Comparison of ENCODE assay signal across 8 cellular contexts in the genomic region with DNA sequence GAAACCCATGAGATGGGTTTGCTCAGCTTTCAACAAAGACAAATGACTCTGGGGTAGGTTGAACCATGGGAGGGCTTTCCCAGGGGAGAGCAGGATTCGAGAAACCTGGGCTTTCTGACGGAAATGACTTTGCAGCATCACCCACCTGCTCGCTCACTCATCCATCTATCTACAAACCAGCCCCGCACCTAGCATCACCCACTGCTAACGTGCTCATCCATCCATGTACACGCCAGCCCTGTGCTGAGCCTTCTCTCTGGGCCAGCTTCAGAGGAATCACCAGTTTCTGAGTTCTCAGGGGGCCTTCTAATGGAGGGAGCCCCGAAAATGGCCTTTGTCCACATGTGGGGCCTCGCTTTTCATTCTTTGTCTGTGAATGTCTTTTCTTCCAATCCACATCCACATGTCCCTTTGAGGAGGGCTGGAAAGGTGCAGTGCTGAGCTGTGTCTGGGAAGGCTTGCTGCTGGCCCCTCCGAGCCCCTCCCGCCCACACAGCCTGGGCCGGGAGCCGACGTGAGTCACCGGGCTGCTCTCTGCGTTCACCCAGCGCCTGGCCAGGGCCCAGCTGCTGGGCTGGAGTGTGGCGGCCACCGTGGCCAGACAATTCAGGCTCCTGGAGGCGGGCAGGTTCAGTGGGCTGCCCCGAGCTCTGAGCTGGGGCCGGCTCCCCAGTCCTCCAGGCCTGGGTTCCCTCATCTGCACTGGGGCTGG. TPM values are rescaled to one million over a fixed set of nuclear protein-coding genes. Genes with fewer than 3 reads are reported as not detected.
A peak's percentile ranks its signal among the peaks of the same experiment; 100 is the strongest.
DNase-seq lines count a peak whose midpoint lies in the region; ATAC-seq and TF ChIP-seq lines count a peak whose summit lies in the region.

No MANE protein-coding gene starts in this region.

- H3K9me3 Mint-ChIP-seq in neural crest cell, result no peaks in the 10 kb centered on the region

- H3K27ac ChIP-seq in Panc1 (ENCODE audit: low read length), result peak overlapping the region; percentile 17; the same call in 1 of the 2 replicates

- CTCF ChIA-PET in Panc1 (lab: Charles Lee), result no interaction called here

- H3K9me3 ChIP-seq in Panc1 (ENCODE audit: control insufficient read depth, insufficient read depth, low read depth, low read length), result no peaks in the 10 kb centered on the region

- H3K4me1 ChIP-seq in Panc1 (ENCODE audit: control insufficient read depth, insufficient read depth, low read length), result peaks cover 7% of the 10 kb centered on the region

- no peaks in the 10 kb centered on the region for H3K36me3 Mint-ChIP-seq in neural crest cell (ENCODE audit: low read depth)

- POLR2A ChIA-PET in Panc1 (lab: Charles Lee), result no interaction called here

- peak overlapping the region; percentile 57 for H3K27ac Mint-ChIP-seq in neural crest cell (ENCODE audit: unreplicated experiment)

- TF ChIP-seq CTCF in AG09309 (IDR thresholded peaks at IDR 0.05; ENCODE audit: control insufficient read depth, insufficient read depth, low read depth, low read length, missing control alignments) (no peak), Panc1 (IDR thresholded peaks at IDR 0.05) (no peak), fibroblast of the aortic adventitia (IDR thresholded peaks at IDR 0.05; ENCODE audit: insufficient read depth, low read length) (no peak), neural crest cell (conservative IDR thresholded peaks at IDR 0.05) (no peak)

- in situ Hi-C loops in Panc1 (cut with HindIII; ENCODE audit: low pct_unique_long_range_greater_than_20kb, low sequenced_read_pairs), result no loop called here

- peak; percentile 55 for DNase-seq in AG09309 (ENCODE audit: low read depth)
- no peak for DNase-seq in Panc1 (ENCODE audit: low read depth, low spot score)
- peak; percentile 82 for DNase-seq in fibroblast of the aortic adventitia (ENCODE audit: low read depth)
- no peak for DNase-seq in neural crest cell (ENCODE audit: low read depth, low spot score)
- no peak for DNase-seq in CD1c-positive myeloid dendritic cell (ENCODE audit: extremely low spot score)
- no peak for DNase-seq in GM19238 (ENCODE audit: insufficient read length, low spot score)
- no peak for DNase-seq in cortex of kidney (lab: John Stamatoyannopoulos, UW)
- no peak for DNase-seq in SW 1271 (lab: John Stamatoyannopoulos, UW)

- H3K4me3 ChIP-seq in AG09309 (ENCODE audit: control insufficient read depth, low read depth, low read length) (no peak overlapping the region), Panc1 (ENCODE audit: low read depth in 2 of 2, low read length in 2 of 2) (no peak overlapping the region), fibroblast of the aortic adventitia (ENCODE audit: low read depth, low read length) (peak overlapping the region; percentile 25)

- intact Hi-C loops in Panc1 (cut with micrococcal nuclease; ENCODE audit: unreplicated experiment), result no loop called here

- H3K27me3 Mint-ChIP-seq in neural crest cell (ENCODE audit: low read depth), result no peaks in the 10 kb centered on the region

- H3K36me3 ChIP-seq in Panc1 (ENCODE audit: control insufficient read depth, insufficient read depth, low read length), result no peaks in the 10 kb centered on the region

- peak; percentile 95 for ATAC-seq in Panc1

- H3K4me3 Mint-ChIP-seq in neural crest cell, result no peak overlapping the region

- peaks cover 24% of the 10 kb centered on the region for H3K4me1 Mint-ChIP-seq in neural crest cell

- no peaks in the 10 kb centered on the region for H3K27me3 ChIP-seq in Panc1 (ENCODE audit: control insufficient read depth, insufficient read depth, low read length)

- BruUV-seq in Panc1 (replicated peaks; lab: Mats Ljungman, UMichigan), result no TSS peak

RNA-seq across cellular contexts. Expression of a gene that starts 14.7 kb away (rescaled TPM):
- total RNA-seq in Panc1 (2021; ENCODE audit: unreplicated experiment), result 0.15 TPM
- polyA plus RNA-seq in Panc1 (2012; ENCODE audit: insufficient read length), result 0.58 TPM
- 0.27 and 5.4 TPM in 2 replicates for total RNA-seq in fibroblast of the aortic adventitia (ENCODE audit: low replicate concordance)
- total RNA-seq in neural crest cell, result 1.1 and 1.2 TPM in 2 replicates

Comparison
In these comparisons a context has a peak if more than half of its experiments do, and no peak if none do; other contexts are left out.
1. DNase-seq: peak in AG09309 (single experiment) and fibroblast of the aortic adventitia (single experiment); none in Panc1 (single experiment), neural crest cell (single experiment), CD1c-positive myeloid dendritic cell (single experiment), GM19238 (single experiment), cortex of kidney (single experiment) and SW 1271 (0 of 2).